ENCODE assay signal across 1 cellular context in genomic region chr22:38112361-38112760, GRCh38.
TF ChIP-seq lines count a peak whose summit lies in the region.

No MANE protein-coding gene starts in this region.

TF ChIP-seq in A549, 52 proteins besides CTCF, POLR2A, EP300 and RAD21:
- TF ChIP-seq PHF8 (IDR thresholded peaks at IDR 0.05; ENCODE audit: borderline replicate concordance, low read depth) = no peak
- TF ChIP-seq FOXS1 (CRISPR knock-in tag; IDR thresholded peaks at IDR 0.05) = no peak
- TF ChIP-seq HMGXB4 (CRISPR knock-in tag; IDR thresholded peaks at IDR 0.05; ENCODE audit: borderline replicate concordance) = no peak
- TF ChIP-seq JUNB (IDR thresholded peaks at IDR 0.05) = no peak
- no peak for TF ChIP-seq SREBF2 (IDR thresholded peaks at IDR 0.05)
- no peak for TF ChIP-seq JUN (IDR thresholded peaks at IDR 0.05)
- no peak for TF ChIP-seq ZSCAN20 (CRISPR knock-in tag; IDR thresholded peaks at IDR 0.05)
- TF ChIP-seq RCOR1 (IDR thresholded peaks at IDR 0.05; ENCODE audit: low read depth, low read length) = no peak
- TF ChIP-seq HOXA7 (CRISPR knock-in tag; IDR thresholded peaks at IDR 0.05) = no peak
